Comparison of ENCODE assay signal across 11 cellular contexts in the genomic region with DNA sequence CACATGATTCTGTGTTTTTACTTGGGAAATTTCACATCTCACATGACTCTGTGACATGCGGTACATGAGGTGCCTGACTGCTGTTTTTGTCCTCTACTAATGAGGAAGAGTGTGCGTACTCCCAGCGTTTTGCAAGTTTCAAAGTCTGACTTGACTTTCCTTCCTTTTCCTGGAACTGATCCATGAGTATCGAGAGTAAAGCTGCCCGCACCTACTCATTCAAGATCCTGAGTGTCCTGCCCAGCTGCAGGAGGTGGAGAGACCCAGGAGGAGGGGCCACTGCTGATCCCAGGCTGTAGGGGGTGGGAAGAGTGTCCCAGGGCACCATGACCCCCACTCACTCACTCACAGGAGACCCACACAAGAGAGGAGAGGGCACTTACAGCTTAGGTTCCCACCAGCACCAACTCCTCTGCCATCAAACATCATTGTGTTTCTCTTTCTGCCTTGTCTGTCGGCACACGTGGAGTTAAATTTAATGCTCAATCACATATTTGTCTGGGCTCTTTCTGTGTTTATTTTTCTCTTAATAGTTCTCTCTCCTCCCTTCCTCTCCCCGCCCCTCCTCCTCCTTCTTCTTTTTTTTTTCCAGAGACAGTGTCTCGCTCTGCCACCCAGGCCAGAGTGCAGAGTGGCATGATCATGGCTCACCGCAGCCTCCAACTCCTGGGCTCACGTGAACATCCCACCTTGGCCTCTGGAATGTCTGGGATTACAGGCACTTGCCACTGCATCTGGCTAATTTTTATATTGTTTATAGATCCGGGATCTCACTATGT. TPM values are rescaled to one million over a fixed set of nuclear protein-coding genes. Genes with fewer than 3 reads are reported as not detected.
DNase-seq lines count a peak whose midpoint lies in the region; ATAC-seq, FAIRE-seq and TF ChIP-seq lines count a peak whose summit lies in the region.
"Had no signal": no experiment of that assay in that cellular context is flagged by ENCODE, and none has a peak within 500 bp of the region (broad histone marks: within the 10 kb centered on the region; RNA-seq: fewer than 3 reads in every experiment).

No MANE protein-coding gene starts in this region.

- H3K56ac ChIP-seq in H1 (replicated peaks; ENCODE audit: insufficient read length, low read depth, low read length), result no peak overlapping the region

- H3K79me1 ChIP-seq in H1 (ENCODE audit: low read depth, low read length), result no peaks in the 10 kb centered on the region

- ATAC-seq in thoracic aorta (ENCODE audit: insufficient number of reproducible peaks, low FRiP score, low read depth) (no peak), foreskin keratinocyte (no peak), HG02610 (IDR thresholded peaks at IDR 0.05; ENCODE audit: unreplicated experiment) (no peak)

- no peak overlapping the region for H2AK5ac ChIP-seq in H1 (ENCODE audit: low read depth, low read length)

- H3K4ac ChIP-seq in H1 (replicated peaks; ENCODE audit: insufficient read length, low read depth, low read length), result no peak overlapping the region

- no peak overlapping the region for H4K91ac ChIP-seq in H1 (replicated peaks; ENCODE audit: insufficient read length, low read length)

- no peak overlapping the region for H2BK20ac ChIP-seq in H1 (ENCODE audit: low read length)

- H3K27ac ChIP-seq in H1 (ENCODE audit: low read depth, low read length), result no peak overlapping the region
- peak overlapping the region in 1 of 2 donors; percentile 70 for H3K27ac ChIP-seq in thoracic aorta
- H3K27ac ChIP-seq in foreskin keratinocyte, result no peak overlapping the region

- no peak for TF ChIP-seq RAD21 in H1 (IDR thresholded peaks at IDR 0.05 in 1 of 2, conservative IDR thresholded peaks at IDR 0.05 in 1 of 2; ENCODE audit: low read depth in 2 of 2, low read length in 2 of 2)

- TF ChIP-seq EP300 in H1 (IDR thresholded peaks at IDR 0.05; ENCODE audit: borderline replicate concordance in 1 of 2, low read depth in 2 of 2, low read length in 2 of 2), result no peak

- TF ChIP-seq POLR2A in H1 (IDR thresholded peaks at IDR 0.05; ENCODE audit: control extremely low read depth in 1 of 2, low read depth in 2 of 2, low read length in 2 of 2), result no peak

- DNase-seq in NCI-H69 (lab: John Stamatoyannopoulos, UW), result peak; percentile 27
- DNase-seq in H1 (ENCODE audit: low read depth in 1 of 2, low spot score in 2 of 2), result no peak
- peak; percentile 75 for DNase-seq in mucosa of gallbladder (ENCODE audit: low spot score)
- DNase-seq in thoracic aorta (ENCODE audit: low spot score), result no peak
- DNase-seq in MG63, result no peak
- no peak for DNase-seq in foreskin keratinocyte
- DNase-seq: HFFc6; stimulated activated naive CD4-positive, alpha-beta T cell treated with Interleukin-2 at 50 U/mL for 16 hours had no signal

- no peaks in the 10 kb centered on the region for H4K20me1 ChIP-seq in H1 (replicated peaks in 1 of 2; ENCODE audit: control insufficient read depth in 1 of 2, insufficient read depth in 2 of 2, low read length in 2 of 2)

- H2AFZ ChIP-seq in H1 (ENCODE audit: low read length), result 0 out of 2 replicates have a peak overlapping the region, but pooled peaks have one; percentile 57

- no peak overlapping the region for H2BK5ac ChIP-seq in H1 (ENCODE audit: low read depth, low read length)

- H3K9ac ChIP-seq in H1 (replicated peaks in 1 of 4; ENCODE audit: extremely low read depth in 1 of 4, low read depth in 3 of 4, low read length in 3 of 4), result no peak overlapping the region

- no peaks in the 10 kb centered on the region; a peak in 1 of 7 replicates for H3K27me3 ChIP-seq in H1 (replicated peaks in 1 of 4; ENCODE audit: control insufficient read depth in 3 of 4, extremely low read depth in 1 of 4, insufficient read depth in 3 of 4, low read length in 3 of 4)
- H3K27me3 ChIP-seq in thoracic aorta (replicated peaks; ENCODE audit: insufficient read depth), result no peaks in the 10 kb centered on the region
- no peaks in the 10 kb centered on the region for H3K27me3 ChIP-seq in MG63
- H3K27me3 ChIP-seq in foreskin keratinocyte, result peaks cover 6% of the 10 kb centered on the region
- H3K27me3 ChIP-seq: cardiac muscle cell had no signal

- H4K8ac ChIP-seq in H1 (ENCODE audit: extremely low read depth, insufficient read depth, low read length), result no peak overlapping the region

- H3K36me3 ChIP-seq in H1 (ENCODE audit: control insufficient read depth in 2 of 4, insufficient read depth in 4 of 4, low read length in 3 of 4) (no peaks in the 10 kb centered on the region), thoracic aorta (no peaks in the 10 kb centered on the region), MG63 (no peaks in the 10 kb centered on the region)
- H3K36me3 ChIP-seq: cardiac muscle cell had no signal

- TF ChIP-seq CTCF in H1 (IDR thresholded peaks at IDR 0.05; ENCODE audit: control extremely low read depth in 1 of 3, insufficient read depth in 1 of 3, low read depth in 1 of 3, low read length in 3 of 3) (no peak), thoracic aorta (IDR thresholded peaks at IDR 0.05) (no peak), foreskin keratinocyte (conservative IDR thresholded peaks at IDR 0.05) (no peak)

- H4K5ac ChIP-seq in H1 (ENCODE audit: insufficient read length, low read depth, low read length), result no peak overlapping the region

- no peak overlapping the region for H3K18ac ChIP-seq in H1 (ENCODE audit: extremely low read depth, low read length)

- no peak overlapping the region for H3K23ac ChIP-seq in H1 (ENCODE audit: insufficient read length)

- FAIRE-seq in H1 (lab: Jason Lieb, UNC), result no peak
- FAIRE-seq: G401.6 had no signal

- POLR2A ChIA-PET in H1 (lab: Charles Lee; ENCODE audit: partially characterized antibody), result no interaction called here

- H2BK120ac ChIP-seq in H1 (replicated peaks; ENCODE audit: low read depth, low read length), result no peak overlapping the region

- H3K14ac ChIP-seq in H1 (ENCODE audit: insufficient read length), result no peak overlapping the region

- H3K4me3 ChIP-seq in H1 (ENCODE audit: extremely low read depth in 1 of 4, insufficient read depth in 2 of 4, low read depth in 3 of 4, low read length in 4 of 4) (no peak overlapping the region), thoracic aorta (peak overlapping the region; percentile 58), MG63 (no peak overlapping the region)
- H3K4me3 ChIP-seq: cardiac muscle cell had no signal

- CTCF ChIA-PET in H1 (lab: Charles Lee; ENCODE audit: partially characterized antibody), result interaction anchor here (1.0 to 3.5 kb wide), 2 partner anchors 45 kb away, joined by 3 to 14 read pairs; no protein-coding TSS in a partner anchor

- H3K23me2 ChIP-seq in H1 (ENCODE audit: low read depth, low read length), result no peaks in the 10 kb centered on the region

- WGBS in H1 (ENCODE audit: extremely low coverage in 1 of 2, insufficient coverage in 1 of 2, insufficient read length in 1 of 2, insufficient replicate concordance in 2 of 2, low coverage in 1 of 2, low lambda C conversion rate in 2 of 2, missing lambda C conversion rate in 1 of 2), 2 experiments, result 85% methylated on average over 10 of the region's 12 CpGs; no CpG with 5 or more reads in 1 of the 2 experiments

- H2BK12ac ChIP-seq in H1 (ENCODE audit: low read depth, low read length), result no peak overlapping the region

- no peaks in the 10 kb centered on the region for H3K79me2 ChIP-seq in H1 (ENCODE audit: control insufficient read depth in 1 of 2, insufficient read depth in 2 of 2, low read length in 2 of 2)

- no peaks in the 10 kb centered on the region for H3K9me3 ChIP-seq in H1 (ENCODE audit: insufficient read depth in 2 of 2, low read depth in 1 of 2, low read length in 1 of 2)
- H3K9me3 ChIP-seq in thoracic aorta, result no peaks in the 10 kb centered on the region
- no peaks in the 10 kb centered on the region for H3K9me3 ChIP-seq in MG63

- H3K4me1 ChIP-seq in H1 (replicated peaks in 1 of 4; ENCODE audit: control insufficient read depth in 3 of 4, insufficient read depth in 4 of 4, low read length in 3 of 4) (no peaks in the 10 kb centered on the region), thoracic aorta (ENCODE audit: control insufficient read depth in 1 of 2, low read depth in 2 of 2) (peaks cover 8 to 20% of the 10 kb centered on the region in 2 donors), foreskin keratinocyte (no peaks in the 10 kb centered on the region)

- no peak overlapping the region for H2BK15ac ChIP-seq in H1 (ENCODE audit: low read length)

- H3K4me2 ChIP-seq in H1 (ENCODE audit: insufficient read depth in 1 of 2, low read depth in 2 of 2, low read length in 2 of 2), result no peak overlapping the region

RNA-seq across cellular contexts. Expression of a gene that starts 1.6 kb away (rescaled TPM):
- not detected in 2 replicates for total RNA-seq in H1 (2021; fragmentation: NEBNext Ultra II Directional; extraction: Animal tissue kit (Norgen Biotek cat#: 25700))
- polyA plus RNA-seq in H1 (2011; rRNA removed), result not detected in 2 replicates
- polyA plus RNA-seq in H1 (2011; cell fraction: cytosol; rRNA removed), result not detected
- not detected for polyA plus RNA-seq in H1 (2011; cell fraction: nucleus; rRNA removed)
- not detected in 4 replicates for polyA plus RNA-seq in H1 (2012, experiment 1 of 2)
- not detected for polyA plus RNA-seq in H1 (2012, experiment 2 of 2)
- polyA plus RNA-seq in H1 (2013, experiment 1 of 2), result not detected
- polyA plus RNA-seq in H1 (2013, experiment 2 of 2), result not detected
- not detected in 2 replicates for polyA minus RNA-seq in H1 (2011; rRNA and poly(A)+ RNA removed)
- not detected for polyA minus RNA-seq in H1 (2011; cell fraction: cytosol; rRNA and poly(A)+ RNA removed)
- not detected for polyA minus RNA-seq in H1 (2011; cell fraction: nucleus; rRNA and poly(A)+ RNA removed)
- total RNA-seq in mucosa of gallbladder, result 9.1 TPM
- total RNA-seq in thoracic aorta, result 1 to 10 TPM in 1 of 2 donors, under 1 TPM in 1; 0.41 to 4.4 TPM
- not detected in 2 replicates for total RNA-seq in MG63 (2014; rRNA removed; shearing (Covaris generic); ENCODE audit: low replicate concordance)
- total RNA-seq in foreskin keratinocyte, result not detected in 2 replicates
- not detected in 2 replicates for polyA plus RNA-seq in foreskin keratinocyte

RNA-seq across cellular contexts. Expression of a gene that starts 34.7 kb away (rescaled TPM):
- total RNA-seq in H1 (2021; fragmentation: NEBNext Ultra II Directional; extraction: Animal tissue kit (Norgen Biotek cat#: 25700)), result not detected in 2 replicates
- polyA plus RNA-seq in H1 (2011; rRNA removed), result not detected in 2 replicates
- not detected for polyA plus RNA-seq in H1 (2011; cell fraction: cytosol; rRNA removed)
- polyA plus RNA-seq in H1 (2011; cell fraction: nucleus; rRNA removed), result not detected
- not detected in 4 replicates for polyA plus RNA-seq in H1 (2012, experiment 1 of 2)
- not detected for polyA plus RNA-seq in H1 (2012, experiment 2 of 2)
- polyA plus RNA-seq in H1 (2013, experiment 1 of 2), result not detected
- not detected for polyA plus RNA-seq in H1 (2013, experiment 2 of 2)
- polyA minus RNA-seq in H1 (2011; rRNA and poly(A)+ RNA removed), result not detected in 2 replicates
- not detected for polyA minus RNA-seq in H1 (2011; cell fraction: cytosol; rRNA and poly(A)+ RNA removed)
- polyA minus RNA-seq in H1 (2011; cell fraction: nucleus; rRNA and poly(A)+ RNA removed), result not detected
- 3.9 TPM for total RNA-seq in mucosa of gallbladder
- total RNA-seq in thoracic aorta, result 1 to 10 TPM in 1 of 2 donors, under 1 TPM in 1; 0.95 to 3.6 TPM
- total RNA-seq in MG63 (2014; rRNA removed; shearing (Covaris generic); ENCODE audit: low replicate concordance), result not detected in 2 replicates
- not detected in 2 replicates for total RNA-seq in foreskin keratinocyte
- not detected in 2 replicates for polyA plus RNA-seq in foreskin keratinocyte
- total RNA-seq: cardiac muscle cell, HFFc6 had no signal
- polyA plus RNA-seq: cardiac muscle cell had no signal

RNA-seq across cellular contexts. Expression of a gene that starts 51.6 kb away (rescaled TPM):
- total RNA-seq in H1 (2021; fragmentation: NEBNext Ultra II Directional; extraction: Animal tissue kit (Norgen Biotek cat#: 25700)), result not detected in 2 replicates
- polyA plus RNA-seq in H1 (2011; rRNA removed) (not detected in 2 replicates), foreskin keratinocyte (not detected in 2 replicates)
- not detected for polyA plus RNA-seq in H1 (2011; cell fraction: cytosol; rRNA removed)
- polyA plus RNA-seq in H1 (2011; cell fraction: nucleus; rRNA removed), result not detected
- polyA plus RNA-seq in H1 (2012, experiment 1 of 2), result not detected in 4 replicates
- polyA plus RNA-seq in H1 (2012, experiment 2 of 2), result not detected
- not detected for polyA plus RNA-seq in H1 (2013, experiment 1 of 2)
- not detected for polyA plus RNA-seq in H1 (2013, experiment 2 of 2)
- polyA minus RNA-seq in H1 (2011; rRNA and poly(A)+ RNA removed), result not detected in 2 replicates
- not detected for polyA minus RNA-seq in H1 (2011; cell fraction: cytosol; rRNA and poly(A)+ RNA removed)
- not detected for polyA minus RNA-seq in H1 (2011; cell fraction: nucleus; rRNA and poly(A)+ RNA removed)
- total RNA-seq in mucosa of gallbladder (4.1 TPM), thoracic aorta (1 to 10 TPM in 1 of 2 donors, under 1 TPM in 1; 0.41 to 8.2 TPM), foreskin keratinocyte (not detected in 2 replicates)
- not detected in 2 replicates for total RNA-seq in MG63 (2014; rRNA removed; shearing (Covaris generic); ENCODE audit: low replicate concordance)
- total RNA-seq: cardiac muscle cell, HFFc6 had no signal
- polyA plus RNA-seq: cardiac muscle cell had no signal

RNA-seq across cellular contexts. Expression of a gene that starts 59.2 kb away (rescaled TPM):
- total RNA-seq in H1 (2021; fragmentation: NEBNext Ultra II Directional; extraction: Animal tissue kit (Norgen Biotek cat#: 25700)), result 0.80 and 0.99 TPM in 2 replicates
- 0.23 and 0.36 TPM in 2 replicates for polyA plus RNA-seq in H1 (2011; rRNA removed)
- 0.36 TPM for polyA plus RNA-seq in H1 (2011; cell fraction: cytosol; rRNA removed)
- 0.76 TPM for polyA plus RNA-seq in H1 (2011; cell fraction: nucleus; rRNA removed)
- 0.41 to 0.60 TPM (median 0.47 TPM) in 4 replicates for polyA plus RNA-seq in H1 (2012, experiment 1 of 2)
- polyA plus RNA-seq in H1 (2012, experiment 2 of 2), result 0.66 TPM
- 0.55 TPM for polyA plus RNA-seq in H1 (2013, experiment 1 of 2)
- polyA plus RNA-seq in H1 (2013, experiment 2 of 2), result 0.50 TPM
- 0.28 and 0.93 TPM in 2 replicates for polyA minus RNA-seq in H1 (2011; rRNA and poly(A)+ RNA removed)
- 1.7 TPM for polyA minus RNA-seq in H1 (2011; cell fraction: cytosol; rRNA and poly(A)+ RNA removed)
- polyA minus RNA-seq in H1 (2011; cell fraction: nucleus; rRNA and poly(A)+ RNA removed), result not detected
- 0.83 TPM for total RNA-seq in mucosa of gallbladder
- 1 to 10 TPM in 1 of 2 donors, under 1 TPM in 1; 0.28 to 3.0 TPM for total RNA-seq in thoracic aorta
- total RNA-seq in MG63 (2014; rRNA removed; shearing (Covaris generic); ENCODE audit: low replicate concordance), result not detected in 2 replicates
- total RNA-seq in foreskin keratinocyte, result not detected in 2 replicates
- not detected in 2 replicates for polyA plus RNA-seq in foreskin keratinocyte
- total RNA-seq: cardiac muscle cell had no signal
- polyA plus RNA-seq: cardiac muscle cell had no signal

Comparison
In these comparisons a context has a peak if more than half of its experiments do, and no peak if none do; other contexts are left out.
1. DNase-seq: peak in NCI-H69 (single experiment) and mucosa of gallbladder (single experiment); none in H1 (0 of 2), thoracic aorta (single experiment), MG63 (single experiment) and foreskin keratinocyte (0 of 2).